In the genomic region with DNA sequence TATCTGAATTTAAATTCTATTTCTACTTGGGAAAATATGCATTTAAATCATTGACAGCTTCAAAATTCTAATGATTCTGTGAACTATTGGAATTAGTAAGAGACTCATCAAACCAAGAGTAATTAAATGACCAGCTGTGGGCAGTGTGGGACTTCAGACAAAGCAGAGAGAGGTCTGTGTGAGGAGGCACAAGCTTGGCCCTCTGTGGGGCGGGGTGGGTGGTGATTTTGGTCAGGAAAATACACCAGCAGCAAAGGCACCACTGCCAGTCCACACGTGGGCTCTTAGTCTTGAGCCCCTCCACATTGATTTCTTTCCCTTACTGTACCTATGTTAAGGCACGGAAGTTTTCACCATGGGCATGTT, we compare ENCODE assay signal across 14 cellular contexts. TPM values are rescaled to one million over a fixed set of nuclear protein-coding genes. Genes with fewer than 3 reads are reported as not detected.
DNase-seq lines count a peak whose midpoint lies in the region; ATAC-seq and TF ChIP-seq lines count a peak whose summit lies in the region.
"Had no signal": no experiment of that assay in that cellular context is flagged by ENCODE, and none has a peak within 500 bp of the region (broad histone marks: within the 10 kb centered on the region; RNA-seq: fewer than 3 reads in every experiment).

No MANE protein-coding gene starts in this region.

- DNase-seq in GM10266 (ENCODE audit: extremely low spot score) (no peak), NCI-H510A (lab: John Stamatoyannopoulos, UW) (peak; percentile 29), dorsolateral prefrontal cortex (peak in 2 of 10 donors; percentile 46 to 47), pons (ENCODE audit: low spot score) (peak; percentile 87), upper lobe of right lung (no peak), osteoblast (ENCODE audit: insufficient read length, low spot score, missing footprints) (no peak)
- no peak for DNase-seq in activated naive CD8-positive, alpha-beta T cell treated with anti-CD3 and anti-CD28 coated beads, Interleukin-2, amount 50 U/mL, for 24 hours
- DNase-seq: activated CD4-positive, alpha-beta T cell treated with anti-CD3 and anti-CD28 coated beads for 1 hour; activated gamma-delta T cell treated with Interleukin-2 at 50 U/mL for 16 hours; glutamatergic neuron had no signal

- no peaks in the 10 kb centered on the region for H3K36me3 ChIP-seq in upper lobe of right lung
- no peaks in the 10 kb centered on the region for H3K36me3 ChIP-seq in osteoblast (ENCODE audit: insufficient read depth, low read length)
- H3K36me3 ChIP-seq: SJSA1, thoracic aorta had no signal

- no peak overlapping the region for H3K4me3 Mint-ChIP-seq in activated naive CD8-positive, alpha-beta T cell treated with anti-CD3 and anti-CD28 coated beads, Interleukin-2, amount 50 U/mL, for 24 hours

- no peaks in the 10 kb centered on the region for H3K9me3 Mint-ChIP-seq in activated naive CD8-positive, alpha-beta T cell treated with anti-CD3 and anti-CD28 coated beads, Interleukin-2, amount 50 U/mL, for 24 hours

- peaks cover 7% of the 10 kb centered on the region for H3K27me3 Mint-ChIP-seq in activated naive CD8-positive, alpha-beta T cell treated with anti-CD3 and anti-CD28 coated beads, Interleukin-2, amount 50 U/mL, for 24 hours

- peaks cover 16% of the 10 kb centered on the region for H3K4me1 Mint-ChIP-seq in activated naive CD8-positive, alpha-beta T cell treated with anti-CD3 and anti-CD28 coated beads, Interleukin-2, amount 50 U/mL, for 24 hours

- ATAC-seq in GM18520 (IDR thresholded peaks at IDR 0.05; ENCODE audit: unreplicated experiment) (no peak), upper lobe of right lung (no peak)
- ATAC-seq in activated naive CD8-positive, alpha-beta T cell treated with anti-CD3 and anti-CD28 coated beads, Interleukin-2, amount 50 U/mL, for 24 hours = no peak

- no peak overlapping the region for H2AFZ ChIP-seq in osteoblast (ENCODE audit: low read length)

- H3K4me1 ChIP-seq in upper lobe of right lung = peaks cover 25% of the 10 kb centered on the region
- no peaks in the 10 kb centered on the region for H3K4me1 ChIP-seq in osteoblast (ENCODE audit: insufficient read depth, low read length)

- TF ChIP-seq CTCF in GM10266 (IDR thresholded peaks at IDR 0.05; ENCODE audit: control insufficient read depth, insufficient read depth, low read depth, missing control alignments) (peak; percentile 24), dorsolateral prefrontal cortex (IDR thresholded peaks at IDR 0.05 in 54 of 56, conservative IDR thresholded peaks at IDR 0.05 in 2 of 56; ENCODE audit: low read depth in 1 of 56, partially characterized antibody in 56 of 56) (peak in 54 of 56 donors; percentile 9 to 70 (median 48)), upper lobe of right lung (IDR thresholded peaks at IDR 0.05) (no peak), osteoblast (IDR thresholded peaks at IDR 0.05; ENCODE audit: extremely low read depth, low read depth, low read length) (no peak)

- H3K36me3 Mint-ChIP-seq in activated naive CD8-positive, alpha-beta T cell treated with anti-CD3 and anti-CD28 coated beads, Interleukin-2, amount 50 U/mL, for 24 hours (ENCODE audit: low read depth) = no peaks in the 10 kb centered on the region

- H3K9me3 ChIP-seq in upper lobe of right lung (no peaks in the 10 kb centered on the region), osteoblast (ENCODE audit: low read depth, low read length) (no peaks in the 10 kb centered on the region)
- H3K9me3 ChIP-seq: SJSA1, thoracic aorta had no signal

- no peak overlapping the region for H3K27ac Mint-ChIP-seq in activated naive CD8-positive, alpha-beta T cell treated with anti-CD3 and anti-CD28 coated beads, Interleukin-2, amount 50 U/mL, for 24 hours

- intact Hi-C loops in dorsolateral prefrontal cortex (cut with DNase I) = loop anchor here in 1 of 2 donors (1.0 kb wide), 1 partner anchor 24 kb away; no protein-coding TSS in a partner anchor
- intact Hi-C loops in upper lobe of right lung (cut with DNase I) = loop anchor here (10.0 kb wide), 1 partner anchor 567 kb away; no protein-coding TSS in a partner anchor

- H3K4me3 ChIP-seq in dorsolateral prefrontal cortex (peak overlapping the region in 1 of 59 donors; percentile 40), upper lobe of right lung (no peak overlapping the region), osteoblast (ENCODE audit: insufficient read depth, low read length) (no peak overlapping the region)
- H3K4me3 ChIP-seq: lung, SJSA1, thoracic aorta had no signal

- no peaks in the 10 kb centered on the region for H3K79me2 ChIP-seq in osteoblast (ENCODE audit: insufficient read depth, low read length)

- H3K4me2 ChIP-seq in osteoblast (ENCODE audit: insufficient read depth, low read length) = no peak overlapping the region

- H3K27me3 ChIP-seq in dorsolateral prefrontal cortex (peaks cover 0 to 9% (median 0%) of the 10 kb centered on the region in 45 donors), upper lobe of right lung (no peaks in the 10 kb centered on the region), osteoblast (ENCODE audit: insufficient read depth, low read length) (peaks cover 13% of the 10 kb centered on the region)
- H3K27me3 ChIP-seq: SJSA1 had no signal

- H3K27ac ChIP-seq in dorsolateral prefrontal cortex (peak overlapping the region; percentile 80 to 100 (median 98)), upper lobe of right lung (no peak overlapping the region), osteoblast (ENCODE audit: low read depth, low read length) (no peak overlapping the region)
- H3K27ac ChIP-seq: SJSA1, thoracic aorta had no signal

- no peaks in the 10 kb centered on the region for H4K20me1 ChIP-seq in osteoblast (ENCODE audit: insufficient read depth, low read length)

RNA-seq across cellular contexts. Expression of a gene that starts 39.2 kb away (rescaled TPM):
- total RNA-seq in dorsolateral prefrontal cortex = 100 to 1,000 TPM in 15 of 120 experiments, 10 to 100 TPM in 105; 64.3 to 117 (median 86.8) TPM
- total RNA-seq in upper lobe of right lung = 47.1 TPM
- total RNA-seq in osteoblast = 19.9 and 20.0 TPM in 2 replicates

Comparison
In these comparisons a context has a peak if more than half of its experiments do, and no peak if none do; other contexts are left out.
1. DNase-seq: peak in NCI-H510A (single experiment) and pons (single experiment); none in GM10266 (single experiment), upper lobe of right lung (single experiment), osteoblast (single experiment) and activated naive CD8-positive, alpha-beta T cell treated with anti-CD3 and anti-CD28 coated beads, Interleukin-2, amount 50 U/mL, for 24 hours (single experiment).
2. CTCF ChIP-seq: peak in GM10266 (single experiment) and dorsolateral prefrontal cortex (54 of 56); none in upper lobe of right lung (single experiment) and osteoblast (single experiment).
3. H3K27ac ChIP-seq: peak in dorsolateral prefrontal cortex (59 of 59); none in upper lobe of right lung (single experiment) and osteoblast (single experiment).